12 cellular contexts compared by ENCODE assay signal in the genomic region with DNA sequence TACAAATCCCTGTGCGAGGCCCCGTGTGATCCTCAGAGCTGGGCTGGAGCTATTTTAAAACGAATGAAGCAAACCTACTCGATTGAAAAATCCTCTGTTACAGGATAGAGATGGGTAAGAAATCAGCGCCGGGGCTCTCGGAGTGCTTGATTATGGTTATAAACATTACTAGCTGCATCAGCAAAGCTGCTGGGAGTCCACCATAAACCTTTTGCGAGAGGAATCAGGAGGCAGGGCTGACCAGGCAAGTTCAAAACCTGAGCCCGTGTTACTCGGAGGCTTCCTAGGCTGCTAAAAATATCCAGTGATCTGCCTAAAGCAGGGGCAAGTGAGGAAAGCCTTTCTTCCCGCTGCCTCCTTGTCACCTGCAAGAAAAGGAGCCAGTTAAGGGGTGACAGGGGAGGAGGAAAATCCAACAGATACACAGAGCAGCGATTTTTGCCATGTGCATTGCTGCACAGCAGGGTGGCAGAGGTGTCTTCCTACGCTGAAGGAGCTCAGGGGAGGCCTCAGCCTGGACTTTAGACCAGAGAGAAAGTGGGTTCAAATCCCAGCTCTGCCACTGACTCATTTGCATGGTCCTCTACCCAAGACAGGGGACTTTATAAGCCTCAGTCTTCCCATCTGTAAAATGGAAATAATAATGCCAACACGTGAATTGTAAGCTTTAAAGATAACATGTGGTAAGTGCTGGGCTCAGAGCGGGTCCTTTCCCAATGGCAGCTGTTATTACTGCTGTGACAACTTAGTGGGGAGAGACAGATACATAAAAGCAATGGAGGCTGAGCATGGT.
"Had no signal": no experiment of that assay in that cellular context is flagged by ENCODE, and none has a peak within 500 bp of the region (broad histone marks: within the 10 kb centered on the region; RNA-seq: fewer than 3 reads in every experiment).

No MANE protein-coding gene starts in this region.

- H3K4me1 ChIP-seq: body of pancreas, spleen had no signal

- H3K4me3 ChIP-seq: body of pancreas, spleen had no signal

- H3K9me3 ChIP-seq: body of pancreas had no signal

- DNase-seq: activated effector memory CD4-positive, alpha-beta T cell treated with Interleukin-2 at 50 U/mL for 16 hours; activated T-cell treated with anti-CD3 and anti-CD28 coated beads, Interleukin-2, amount 50 U/mL, for 1 hour; amniotic stem cell; body of pancreas; immature natural killer cell; right cardiac atrium; spleen; stimulated activated CD4-positive, alpha-beta T cell treated with anti-CD3 and anti-CD28 coated beads, Interleukin-1b, Interleukin-23, amount 100 ng/mL, for 48 hours; stimulated activated naive CD4-positive, alpha-beta T cell; T-helper 17 cell; trophoblast cell had no signal

- H3K27ac ChIP-seq: body of pancreas, spleen had no signal

- H3K36me3 ChIP-seq: spleen had no signal

- H3K27me3 ChIP-seq: body of pancreas, dorsolateral prefrontal cortex, spleen had no signal
